Comparison of ENCODE assay signal across 8 cellular contexts in genomic region chrX:110795645-110796510, GRCh38.
DNase-seq lines count a peak whose midpoint lies in the region; ATAC-seq lines count a peak whose summit lies in the region.

CHRDL1 (minus strand) TSS chrX:110795817; CDS start chrX:110792181, 3,636 bp downstream.

- H3K27ac Mint-ChIP-seq in activated naive CD4-positive, alpha-beta T cell treated with anti-CD3 and anti-CD28 coated beads, Interleukin-2, amount 10 ng/mL, durations not matched to agents 7 days and 5 days, result no peak within 1 kb of the TSS
- H3K27ac Mint-ChIP-seq in activated naive CD8-positive, alpha-beta T cell treated with anti-CD3 and anti-CD28 coated beads, Interleukin-2, amount 50 U/mL, for 24 hours, result no peak within 1 kb of the TSS

- CTCF ChIA-PET in activated naive CD4-positive, alpha-beta T cell treated with anti-CD3 and anti-CD28 coated beads, Interleukin-2, amount 10 ng/mL, durations not matched to agents 7 days and 5 days (lab: Charles Lee), result no interaction called here

- H3K4me3 Mint-ChIP-seq in activated naive CD4-positive, alpha-beta T cell treated with anti-CD3 and anti-CD28 coated beads, Interleukin-2, amount 10 ng/mL, durations not matched to agents 7 days and 5 days, result no peak within 1 kb of the TSS
- peak within 1 kb of the TSS; percentile 14 for H3K4me3 Mint-ChIP-seq in activated naive CD8-positive, alpha-beta T cell treated with anti-CD3 and anti-CD28 coated beads, Interleukin-2, amount 50 U/mL, for 24 hours

- H3K36me3 Mint-ChIP-seq in activated naive CD4-positive, alpha-beta T cell treated with anti-CD3 and anti-CD28 coated beads, Interleukin-2, amount 10 ng/mL, durations not matched to agents 7 days and 5 days, result peaks cover 1% of the 10 kb centered on the region
- H3K36me3 Mint-ChIP-seq in activated naive CD8-positive, alpha-beta T cell treated with anti-CD3 and anti-CD28 coated beads, Interleukin-2, amount 50 U/mL, for 24 hours (ENCODE audit: low read depth), result no peaks in the 10 kb centered on the region

- no peak for ATAC-seq in activated naive CD8-positive, alpha-beta T cell treated with anti-CD3 and anti-CD28 coated beads, Interleukin-2, amount 50 U/mL, for 24 hours
- no peak for ATAC-seq in HG03280 (IDR thresholded peaks at IDR 0.05; ENCODE audit: unreplicated experiment)

- peaks cover 22% of the 10 kb centered on the region for H3K27me3 ChIP-seq in iPS-18a (ENCODE audit: control insufficient read depth, insufficient read depth, low read length)

- DNase-seq in activated naive CD4-positive, alpha-beta T cell treated with anti-CD3 and anti-CD28 coated beads, Interleukin-2, amount 10 ng/mL, durations not matched to agents 7 days and 5 days, result peak; percentile 20
- DNase-seq in activated naive CD4-positive, alpha-beta T cell treated with Interleukin-2 at 50 U/mL for 16 hours, result no peak
- DNase-seq in activated naive CD8-positive, alpha-beta T cell treated with anti-CD3 and anti-CD28 coated beads, Interleukin-2, amount 50 U/mL, for 24 hours, result no peak
- no peak for DNase-seq in activated CD8-positive, alpha-beta memory T cell treated with anti-CD3 and anti-CD28 coated beads for 24 hours
- no peak for DNase-seq in AG08395 (ENCODE audit: low spot score)

- no peak within 1 kb of the TSS for H3K27ac ChIP-seq in iPS-18a (ENCODE audit: low read length)
- peak within 1 kb of the TSS in 2 of 21 experiments; percentile 43 to 46 for H3K27ac ChIP-seq in skin epidermis

- H3K4me1 Mint-ChIP-seq in activated naive CD4-positive, alpha-beta T cell treated with anti-CD3 and anti-CD28 coated beads, Interleukin-2, amount 10 ng/mL, durations not matched to agents 7 days and 5 days, result no peaks in the 10 kb centered on the region
- H3K4me1 Mint-ChIP-seq in activated naive CD8-positive, alpha-beta T cell treated with anti-CD3 and anti-CD28 coated beads, Interleukin-2, amount 50 U/mL, for 24 hours, result peaks cover 2% of the 10 kb centered on the region

- no peaks in the 10 kb centered on the region for H3K36me3 ChIP-seq in iPS-18a (ENCODE audit: control insufficient read depth, low read depth, low read length)

- peak within 1 kb of the TSS; percentile 51 for H3K9ac ChIP-seq in iPS-18a (ENCODE audit: low read length)

- H3K9me3 Mint-ChIP-seq in activated naive CD4-positive, alpha-beta T cell treated with anti-CD3 and anti-CD28 coated beads, Interleukin-2, amount 10 ng/mL, durations not matched to agents 7 days and 5 days, result no peaks in the 10 kb centered on the region
- no peaks in the 10 kb centered on the region for H3K9me3 Mint-ChIP-seq in activated naive CD8-positive, alpha-beta T cell treated with anti-CD3 and anti-CD28 coated beads, Interleukin-2, amount 50 U/mL, for 24 hours

- no peaks in the 10 kb centered on the region for H3K9me3 ChIP-seq in iPS-18a (ENCODE audit: control insufficient read depth, low read depth, low read length)

- H3K4me3 ChIP-seq in iPS-18a (ENCODE audit: low read length) (peak within 1 kb of the TSS; percentile 68), skin epidermis (peak within 1 kb of the TSS in 5 of 7 experiments; percentile 9 to 29 (median 18))

- peaks cover 23% of the 10 kb centered on the region for H3K27me3 Mint-ChIP-seq in activated naive CD4-positive, alpha-beta T cell treated with anti-CD3 and anti-CD28 coated beads, Interleukin-2, amount 10 ng/mL, durations not matched to agents 7 days and 5 days
- peaks cover 5% of the 10 kb centered on the region for H3K27me3 Mint-ChIP-seq in activated naive CD8-positive, alpha-beta T cell treated with anti-CD3 and anti-CD28 coated beads, Interleukin-2, amount 50 U/mL, for 24 hours

- peaks cover 19% of the 10 kb centered on the region for H3K4me1 ChIP-seq in iPS-18a (ENCODE audit: control insufficient read depth, low read depth, low read length)
